ENCODE assay signal across 8 cellular contexts in genomic region chr11:134276396-134277175, GRCh38. TPM values are rescaled to one million over a fixed set of nuclear protein-coding genes. Genes with fewer than 3 reads are reported as not detected.
DNase-seq lines count a peak whose midpoint lies in the region; ATAC-seq and TF ChIP-seq lines count a peak whose summit lies in the region.

No MANE protein-coding gene starts in this region.

- peaks cover 31 to 48% (median 45%) of the 10 kb centered on the region in 3 donors for H3K4me1 Mint-ChIP-seq in CD8-positive, alpha-beta memory T cell
- H3K4me1 Mint-ChIP-seq in H9: peaks cover 35 to 43% of the 10 kb centered on the region in 2 experiments
- peaks cover 43% of the 10 kb centered on the region for H3K4me1 Mint-ChIP-seq in activated CD8-positive, alpha-beta T cell treated with anti-CD3 and anti-CD28 coated beads, Interleukin-2, amount 10 ng/mL, durations not matched to agents 7 days and 5 days (ENCODE audit: low read depth)
- H3K4me1 Mint-ChIP-seq in stimulated activated naive B cell treated with anti-CD40 and anti-IgM and Interleukin-4, amounts not matched to agents 10 μg/mL and 1 μg/mL and 100 μg/mL, for 72 hours: peaks cover 11 to 24% of the 10 kb centered on the region in 2 donors

- H3K18ac ChIP-seq in H9 (ENCODE audit: insufficient read length, low read depth, low read length): no peak overlapping the region

- H3K27ac Mint-ChIP-seq in CD8-positive, alpha-beta memory T cell: peak overlapping the region in 3 of 8 donors; percentile 81 to 95 (median 90)
- H3K27ac Mint-ChIP-seq in H9: peak overlapping the region in 1 of 3 experiments; percentile 98; a peak in 1 of 7 replicates
- H3K27ac Mint-ChIP-seq in activated CD8-positive, alpha-beta T cell treated with anti-CD3 and anti-CD28 coated beads, Interleukin-2, amount 10 ng/mL, durations not matched to agents 7 days and 5 days: peak overlapping the region; percentile 96
- no peak overlapping the region for H3K27ac Mint-ChIP-seq in stimulated activated naive B cell treated with anti-CD40 and anti-IgM and Interleukin-4, amounts not matched to agents 10 μg/mL and 1 μg/mL and 100 μg/mL, for 72 hours

- H3K4me3 ChIP-seq in CD8-positive, alpha-beta memory T cell (ENCODE audit: low read length): peak overlapping the region; percentile 83
- H3K4me3 ChIP-seq in iPS-11a (ENCODE audit: low read depth, low read length): peak overlapping the region; percentile 89

- CTCF ChIA-PET in CD8-positive, alpha-beta memory T cell (lab: Charles Lee): interaction anchor here (0.9 to 5.5 kb wide), 15 partner anchors 9 to 349 kb away, joined by 3 to 58 read pairs (median 5); partner anchors contain the start of genes ACAD8, NCAPD3 and VPS26B
- CTCF ChIA-PET in activated CD8-positive, alpha-beta T cell treated with anti-CD3 and anti-CD28 coated beads, Interleukin-2, amount 10 ng/mL, durations not matched to agents 7 days and 5 days (lab: Charles Lee): interaction anchor here (1.0 to 6.6 kb wide), 13 partner anchors 13 to 248 kb away, joined by 3 to 94 read pairs (median 4); partner anchors contain the start of genes ACAD8, NCAPD3, THYN1 and VPS26B

- H3K9me3 Mint-ChIP-seq in CD8-positive, alpha-beta memory T cell: peaks cover 0 to 4% (median 0%) of the 10 kb centered on the region in 5 donors
- peaks cover 0 to 4% of the 10 kb centered on the region in 2 experiments; a peak in 3 of 5 replicates for H3K9me3 Mint-ChIP-seq in H9
- peaks cover 8% of the 10 kb centered on the region for H3K9me3 Mint-ChIP-seq in activated CD8-positive, alpha-beta T cell treated with anti-CD3 and anti-CD28 coated beads, Interleukin-2, amount 10 ng/mL, durations not matched to agents 7 days and 5 days (ENCODE audit: insufficient read depth)
- peaks cover 4 to 5% of the 10 kb centered on the region in 2 donors for H3K9me3 Mint-ChIP-seq in stimulated activated naive B cell treated with anti-CD40 and anti-IgM and Interleukin-4, amounts not matched to agents 10 μg/mL and 1 μg/mL and 100 μg/mL, for 72 hours

- H2BK120ac ChIP-seq in H9 (ENCODE audit: low read depth, low read length, poor library complexity, severe bottlenecking): no peak overlapping the region

- no peak overlapping the region for H3T11ph ChIP-seq in H9 (ENCODE audit: low read length)

- no peak overlapping the region for H3K9ac ChIP-seq in H9 (ENCODE audit: extremely low read depth, insufficient read length, low read length)

- in situ Hi-C loops in KBM-7 (cut with MboI; ENCODE audit: low pct_unique_long_range_greater_than_20kb, low sequenced_read_pairs): no loop called here

- DNase-seq in CD8-positive, alpha-beta memory T cell: no peak
- peak; percentile 58 for DNase-seq in H9
- no peak for DNase-seq in activated CD8-positive, alpha-beta T cell treated with anti-CD3 and anti-CD28 coated beads, Interleukin-2, amount 10 ng/mL, durations not matched to agents 7 days and 5 days
- DNase-seq in stimulated activated naive B cell treated with anti-CD40 and anti-IgM and Interleukin-4, amounts not matched to agents 10 μg/mL and 1 μg/mL and 100 μg/mL, for 72 hours: no peak
- DNase-seq in KBM-7: no peak
- no peak for DNase-seq in NCI-H128 (lab: John Stamatoyannopoulos, UW; ENCODE audit: unreplicated experiment)
- DNase-seq in central memory CD4-positive, alpha-beta T cell: no peak

- H2AK5ac ChIP-seq in H9 (ENCODE audit: insufficient read length, low read length): no peak overlapping the region

- peaks cover 21% of the 10 kb centered on the region for H3K23me2 ChIP-seq in H9 (ENCODE audit: insufficient read length, low read depth, low read length, poor library complexity, severe bottlenecking)

- H3K79me2 ChIP-seq in H9 (ENCODE audit: insufficient read depth, low read length): peaks cover 8% of the 10 kb centered on the region; the same call in 1 of the 2 replicates

- H3K4me3 Mint-ChIP-seq in CD8-positive, alpha-beta memory T cell: peak overlapping the region; percentile 87 to 98 (median 94)
- peak overlapping the region; percentile 96 to 99 for H3K4me3 Mint-ChIP-seq in H9
- H3K4me3 Mint-ChIP-seq in activated CD8-positive, alpha-beta T cell treated with anti-CD3 and anti-CD28 coated beads, Interleukin-2, amount 10 ng/mL, durations not matched to agents 7 days and 5 days: peak overlapping the region; percentile 96
- H3K4me3 Mint-ChIP-seq in stimulated activated naive B cell treated with anti-CD40 and anti-IgM and Interleukin-4, amounts not matched to agents 10 μg/mL and 1 μg/mL and 100 μg/mL, for 72 hours: peak overlapping the region; percentile 73 to 83

- H3K27ac ChIP-seq in CD8-positive, alpha-beta memory T cell (ENCODE audit: low read depth, low read length): no peak overlapping the region
- H3K27ac ChIP-seq in H9 (ENCODE audit: insufficient read length, low read depth, low read length): no peak overlapping the region

- no peak overlapping the region for H3K56ac ChIP-seq in H9 (ENCODE audit: insufficient read length, low read depth, low read length)

- H3K4me2 ChIP-seq in H9 (ENCODE audit: insufficient read depth, insufficient read length, low read length): peak overlapping the region; percentile 86

- H4K91ac ChIP-seq in H9 (ENCODE audit: insufficient read length, low read depth, low read length): no peak overlapping the region

- no peaks in the 10 kb centered on the region for H3K36me3 ChIP-seq in CD8-positive, alpha-beta memory T cell (ENCODE audit: insufficient read depth, low read length)

- no peaks in the 10 kb centered on the region for H4K20me1 ChIP-seq in H9 (ENCODE audit: control insufficient read depth, insufficient read depth, insufficient read length)

- H2BK12ac ChIP-seq in H9 (ENCODE audit: insufficient read length, low read depth, low read length): no peak overlapping the region

- no peaks in the 10 kb centered on the region for H3K27me3 ChIP-seq in CD8-positive, alpha-beta memory T cell (ENCODE audit: insufficient read depth, low read length, poor library complexity, severe bottlenecking)
- H3K27me3 ChIP-seq in H9 (ENCODE audit: insufficient read depth, low read length): no peaks in the 10 kb centered on the region

- H3K79me1 ChIP-seq in H9 (ENCODE audit: insufficient read depth, low read depth, low read length, poor library complexity, severe bottlenecking): no peaks in the 10 kb centered on the region

- no peak; the same call in 2 of the 3 replicates for TF ChIP-seq CTCF in H9 (conservative IDR thresholded peaks at IDR 0.05)

- H2BK20ac ChIP-seq in H9 (ENCODE audit: low read depth, low read length, poor library complexity, severe bottlenecking): no peak overlapping the region

- no peak overlapping the region for H2BK15ac ChIP-seq in H9 (ENCODE audit: low read depth, low read length)

- no peaks in the 10 kb centered on the region for H3K9me3 ChIP-seq in CD8-positive, alpha-beta memory T cell (ENCODE audit: low read length)
- H3K9me3 ChIP-seq in H9 (ENCODE audit: control insufficient read depth, low read depth, low read length): no peaks in the 10 kb centered on the region

- POLR2A ChIA-PET in CD8-positive, alpha-beta memory T cell (lab: Charles Lee): interaction anchor here (1.4 to 2.9 kb wide), 2 partner anchors 23 to 52 kb away, joined by 4 to 11 read pairs; partner anchors contain the start of genes ACAD8, NCAPD3, THYN1 and VPS26B
- POLR2A ChIA-PET in activated CD8-positive, alpha-beta T cell treated with anti-CD3 and anti-CD28 coated beads, Interleukin-2, amount 10 ng/mL, durations not matched to agents 7 days and 5 days (lab: Charles Lee): interaction anchor here (0.7 to 4.3 kb wide), 5 partner anchors 15 to 52 kb away, joined by 3 to 32 read pairs (median 4); partner anchors contain the start of genes ACAD8, NCAPD3, THYN1 and VPS26B

- WGBS in H9 (ENCODE audit: extremely low coverage, insufficient read length, low lambda C conversion rate): no CpG with 5 or more reads among the region's 88 CpGs

- peaks cover 0 to 10% (median 0%) of the 10 kb centered on the region in 3 donors for H3K36me3 Mint-ChIP-seq in CD8-positive, alpha-beta memory T cell
- H3K36me3 Mint-ChIP-seq in H9 (ENCODE audit: insufficient read depth in 1 of 3, low read depth in 3 of 3): peaks cover 7 to 12% (median 8%) of the 10 kb centered on the region in 3 experiments; a peak in 6 of 7 replicates
- H3K36me3 Mint-ChIP-seq in activated CD8-positive, alpha-beta T cell treated with anti-CD3 and anti-CD28 coated beads, Interleukin-2, amount 10 ng/mL, durations not matched to agents 7 days and 5 days (ENCODE audit: low read depth): peaks cover 9% of the 10 kb centered on the region
- H3K36me3 Mint-ChIP-seq in stimulated activated naive B cell treated with anti-CD40 and anti-IgM and Interleukin-4, amounts not matched to agents 10 μg/mL and 1 μg/mL and 100 μg/mL, for 72 hours: peaks cover 0 to 1% of the 10 kb centered on the region in 2 donors

- H3K27me3 Mint-ChIP-seq in CD8-positive, alpha-beta memory T cell: peaks cover 8 to 21% of the 10 kb centered on the region in 2 donors
- peaks cover 15% of the 10 kb centered on the region for H3K27me3 Mint-ChIP-seq in H9 (ENCODE audit: low read depth)
- peaks cover 8% of the 10 kb centered on the region for H3K27me3 Mint-ChIP-seq in activated CD8-positive, alpha-beta T cell treated with anti-CD3 and anti-CD28 coated beads, Interleukin-2, amount 10 ng/mL, durations not matched to agents 7 days and 5 days (ENCODE audit: low read depth)
- H3K27me3 Mint-ChIP-seq in stimulated activated naive B cell treated with anti-CD40 and anti-IgM and Interleukin-4, amounts not matched to agents 10 μg/mL and 1 μg/mL and 100 μg/mL, for 72 hours: peaks cover 60 to 80% of the 10 kb centered on the region in 2 donors

- peaks cover 31% of the 10 kb centered on the region for H3K4me1 ChIP-seq in CD8-positive, alpha-beta memory T cell (ENCODE audit: insufficient read depth, low read length)
- H3K4me1 ChIP-seq in H9 (ENCODE audit: insufficient read depth, low read length): peaks cover 7% of the 10 kb centered on the region; the same call in 1 of the 2 replicates

- H3K23ac ChIP-seq in H9 (ENCODE audit: insufficient read length, low read depth, low read length): no peak overlapping the region

- no peak overlapping the region for H4K8ac ChIP-seq in H9 (replicated peaks; ENCODE audit: insufficient read length, low read depth, low read length)

- peak; percentile 15 for ATAC-seq in activated CD8-positive, alpha-beta T cell treated with anti-CD3 and anti-CD28 coated beads, Interleukin-2, amount 10 ng/mL, durations not matched to agents 7 days and 5 days
- ATAC-seq in stimulated activated naive B cell treated with anti-CD40 and anti-IgM and Interleukin-4, amounts not matched to agents 10 μg/mL and 1 μg/mL and 100 μg/mL, for 72 hours (replicated peaks): peak; percentile 18 to 28

- H4K5ac ChIP-seq in H9 (ENCODE audit: insufficient read length, low read depth, low read length): no peak overlapping the region

- no peak overlapping the region for H2AFZ ChIP-seq in H9 (ENCODE audit: low read length)

- H3K14ac ChIP-seq in H9 (ENCODE audit: insufficient read depth, low read length): no peak overlapping the region

- H3K4ac ChIP-seq in H9 (ENCODE audit: low read depth, low read length): no peak overlapping the region

- H2BK5ac ChIP-seq in H9 (ENCODE audit: insufficient read length, low read length): no peak overlapping the region

RNA-seq across cellular contexts. Expression of gene GLB1L3, which starts 0.4 kb away (rescaled TPM):
- total RNA-seq in CD8-positive, alpha-beta memory T cell: 1 to 10 TPM; 2.3 to 3.0 TPM
- 2.0 TPM for polyA plus RNA-seq in CD8-positive, alpha-beta memory T cell
- total RNA-seq in H9 (2021): 11.2 and 11.7 TPM in 2 replicates
- 1 to 10 TPM; 3.8 to 4.0 TPM for total RNA-seq in activated CD8-positive, alpha-beta T cell treated with anti-CD3 and anti-CD28 coated beads, Interleukin-2, amount 10 ng/mL, durations not matched to agents 7 days and 5 days

RNA-seq across cellular contexts. Expression of gene ACAD8, which starts 23.2 kb away (rescaled TPM):
- total RNA-seq in CD8-positive, alpha-beta memory T cell: 10 to 100 TPM; 27.1 to 28.2 TPM
- polyA plus RNA-seq in CD8-positive, alpha-beta memory T cell: 20.9 TPM
- total RNA-seq in H9 (2021): 43.3 and 46.8 TPM in 2 replicates
- 10 to 100 TPM; 20.7 to 21.1 TPM for total RNA-seq in activated CD8-positive, alpha-beta T cell treated with anti-CD3 and anti-CD28 coated beads, Interleukin-2, amount 10 ng/mL, durations not matched to agents 7 days and 5 days

RNA-seq across cellular contexts. Expression of gene THYN1, which starts 23.4 kb away (rescaled TPM):
- total RNA-seq in CD8-positive, alpha-beta memory T cell: 10 to 100 TPM; 58.9 to 68.4 TPM
- 133 TPM for polyA plus RNA-seq in CD8-positive, alpha-beta memory T cell
- total RNA-seq in H9 (2021): 97.0 and 101 TPM in 2 replicates
- 10 to 100 TPM; 53.7 to 56.1 TPM for total RNA-seq in activated CD8-positive, alpha-beta T cell treated with anti-CD3 and anti-CD28 coated beads, Interleukin-2, amount 10 ng/mL, durations not matched to agents 7 days and 5 days

RNA-seq across cellular contexts. Expression of gene VPS26B, which starts 52.1 kb away (rescaled TPM):
- 10 to 100 TPM; 36.6 to 36.7 TPM for total RNA-seq in CD8-positive, alpha-beta memory T cell
- 73.5 TPM for polyA plus RNA-seq in CD8-positive, alpha-beta memory T cell
- total RNA-seq in H9 (2021): 27.5 and 28.1 TPM in 2 replicates
- 10 to 100 TPM; 55.1 TPM for total RNA-seq in activated CD8-positive, alpha-beta T cell treated with anti-CD3 and anti-CD28 coated beads, Interleukin-2, amount 10 ng/mL, durations not matched to agents 7 days and 5 days

RNA-seq across cellular contexts. Expression of gene NCAPD3, which starts 52.8 kb away (rescaled TPM):
- total RNA-seq in CD8-positive, alpha-beta memory T cell: 10 to 100 TPM; 76.7 to 80.4 TPM
- 14.3 TPM for polyA plus RNA-seq in CD8-positive, alpha-beta memory T cell
- 52.2 and 53.1 TPM in 2 replicates for total RNA-seq in H9 (2021)
- 100 to 1,000 TPM; 125 to 136 TPM for total RNA-seq in activated CD8-positive, alpha-beta T cell treated with anti-CD3 and anti-CD28 coated beads, Interleukin-2, amount 10 ng/mL, durations not matched to agents 7 days and 5 days
